Comparison of ENCODE assay signal across 18 cellular contexts in genomic region chrX:11648705-11649519, GRCh38. TPM values are rescaled to one million over a fixed set of nuclear protein-coding genes. Genes with fewer than 3 reads are reported as not detected.
DNase-seq lines count a peak whose midpoint lies in the region; ATAC-seq, FAIRE-seq and TF ChIP-seq lines count a peak whose summit lies in the region.
"Had no signal": no experiment of that assay in that cellular context is flagged by ENCODE, and none has a peak within 500 bp of the region (broad histone marks: within the 10 kb centered on the region; RNA-seq: fewer than 3 reads in every experiment).

No MANE protein-coding gene starts in this region.

- no peak overlapping the region for H3K4me2 ChIP-seq in GM12878 (ENCODE audit: control insufficient read depth, insufficient read depth)
- H3K4me2 ChIP-seq: A549 had no signal

- TF ChIP-seq CTCF in GM12878 (IDR thresholded peaks at IDR 0.05 in 2 of 3, conservative IDR thresholded peaks at IDR 0.05 in 1 of 3; ENCODE audit: control insufficient read depth in 2 of 3, extremely low read depth in 1 of 3, insufficient read depth in 1 of 3, low read depth in 3 of 3, low read length in 3 of 3): no peak

- SMC1A ChIA-PET in GM12878 (lab: Charles Lee; ENCODE audit: uncharacterized antibody, unreplicated experiment): interaction anchor here (0.7 to 2.5 kb wide), 6 partner anchors 12 to 144 kb away, joined by 3 to 10 read pairs (median 4); no protein-coding TSS in a partner anchor

- no peaks in the 10 kb centered on the region for H3K4me1 ChIP-seq in GM12878 (ENCODE audit: control insufficient read depth, insufficient read depth, low read length)
- H3K4me1 ChIP-seq: A549 had no signal

- BruUV-seq in GM12878 (replicated peaks; lab: Mats Ljungman, UMichigan): no TSS peak

- no peaks in the 10 kb centered on the region for H3K9me3 ChIP-seq in GM12878 (replicated peaks; ENCODE audit: control insufficient read depth, insufficient read depth, low read length)
- H3K9me3 ChIP-seq: A549, SJCRH30 had no signal

- no peaks in the 10 kb centered on the region for H3K27me3 ChIP-seq in GM12878 (replicated peaks in 1 of 2; ENCODE audit: control insufficient read depth in 2 of 2, insufficient read depth in 2 of 2, low read length in 1 of 2)
- H3K27me3 ChIP-seq: SJCRH30 had no signal

- 38% methylated on average over 5 of the region's 5 CpGs for WGBS in GM12878 (ENCODE audit: insufficient coverage, insufficient replicate concordance, low lambda C conversion rate, missing lambda C conversion rate)

- no peaks in the 10 kb centered on the region for H3K4me1 Mint-ChIP-seq in immature natural killer cell

- no peaks in the 10 kb centered on the region for H3K36me3 Mint-ChIP-seq in immature natural killer cell

- H3K79me2 ChIP-seq in GM12878 (ENCODE audit: control insufficient read depth, insufficient read depth, low read length): no peaks in the 10 kb centered on the region

- POLR2A ChIA-PET in GM12878 (lab: Charles Lee): interaction anchor here (0.6 kb wide), 1 partner anchor 110 kb away, joined by 4 read pairs; no protein-coding TSS in a partner anchor

- in situ Hi-C loops in GM12878 (cut with MboI): no loop called here

- no peak overlapping the region for H3K4me3 ChIP-seq in GM12878
- H3K4me3 ChIP-seq: A549, K562, SJCRH30 had no signal

- DNase-seq in ELR (ENCODE audit: low read depth) (peak; percentile 30), HT1080 (ENCODE audit: low read depth) (peak; percentile 33), GM12878 (ENCODE audit: low read depth, low spot score) (no peak), kidney tubule cell (ENCODE audit: low spot score) (peak; percentile 49), immature natural killer cell (no peak), amygdala (lab: John Stamatoyannopoulos, UW) (no peak)
- no peak for DNase-seq in activated CD4-positive, alpha-beta T cell treated with anti-CD3 and anti-CD28 coated beads for 4 hours
- DNase-seq: CD4-positive, alpha-beta T cell; HCEC 1CT; MV-4-11; NCI-H1694 treated with DMSO at 0.1 percent for 48 hours; NCI-H510A treated with DMSO at 0.1 percent for 48 hours; NCI-H82; SJCRH30 had no signal

- no peak overlapping the region for H2AFZ ChIP-seq in GM12878 (ENCODE audit: control insufficient read depth, low read depth, low read length)

- RAD21 ChIA-PET in GM12878 (lab: Charles Lee; ENCODE audit: unreplicated experiment): interaction anchor here (1.1 kb wide), 1 partner anchor 12 kb away, joined by 3 read pairs; no protein-coding TSS in a partner anchor

- TF ChIP-seq EP300 in GM12878 (IDR thresholded peaks at IDR 0.05; ENCODE audit: borderline replicate concordance in 1 of 2, control insufficient read depth in 1 of 2, low read depth in 2 of 2, low read length in 2 of 2): no peak

- ATAC-seq in GM12878 (peak; percentile 47), HG03196 (IDR thresholded peaks at IDR 0.05; ENCODE audit: unreplicated experiment) (no peak)
- ATAC-seq: A549, K562 had no signal

- intact Hi-C loops in GM12878 (cut with micrococcal nuclease; ENCODE audit: unreplicated experiment): no loop called here

- no peak for FAIRE-seq in GM12878 (lab: Jason Lieb, UNC)
- FAIRE-seq: A549, K562 had no signal

- TF ChIP-seq RAD21 in GM12878 (IDR thresholded peaks at IDR 0.05; ENCODE audit: insufficient read depth, low read depth, low read length): no peak

- peaks cover 0 to 3% (median 0%) of the 10 kb centered on the region in 6 donors for H3K9me3 Mint-ChIP-seq in immature natural killer cell
- H3K9me3 Mint-ChIP-seq: CD4-positive, alpha-beta T cell had no signal

- H3K27ac Mint-ChIP-seq in immature natural killer cell: no peak overlapping the region
- H3K27ac Mint-ChIP-seq: CD4-positive, alpha-beta T cell had no signal

- H3K27me3 Mint-ChIP-seq in immature natural killer cell (ENCODE audit: low read depth in 3 of 3): peaks cover 3% of the 10 kb centered on the region in 3 donors

- TF ChIP-seq POLR2A in GM12878 (IDR thresholded peaks at IDR 0.05; ENCODE audit: low read depth, low read length): no peak

- H3K4me3 Mint-ChIP-seq in immature natural killer cell: no peak overlapping the region
- H3K4me3 Mint-ChIP-seq: CD4-positive, alpha-beta T cell had no signal

- no peak overlapping the region for H3K27ac ChIP-seq in GM12878 (ENCODE audit: control insufficient read depth, insufficient read depth)
- H3K27ac ChIP-seq: A549, RWPE1, SJCRH30 had no signal

- H3K36me3 ChIP-seq in GM12878 (ENCODE audit: control insufficient read depth in 2 of 2, insufficient read depth in 2 of 2, low read length in 1 of 2): no peaks in the 10 kb centered on the region
- H3K36me3 ChIP-seq: SJCRH30 had no signal

- H4K20me1 ChIP-seq in GM12878 (ENCODE audit: control insufficient read depth, insufficient read depth): no peaks in the 10 kb centered on the region

- CTCF ChIA-PET in GM12878 (lab: Yijun Ruan, JAX): interaction anchor here (0.6 to 1.6 kb wide), 3 partner anchors 9 to 267 kb away, joined by 3 to 4 read pairs (median 4); no protein-coding TSS in a partner anchor

- no peak overlapping the region for H3K9ac ChIP-seq in GM12878 (ENCODE audit: control insufficient read depth, insufficient read depth, low read length)

TF ChIP-seq in GM12878, 131 proteins besides CTCF, POLR2A, EP300 and RAD21 (continues in another document):
- TF ChIP-seq LARP7 (IDR thresholded peaks at IDR 0.05): no peak
- TF ChIP-seq IRF5 (IDR thresholded peaks at IDR 0.05; ENCODE audit: borderline replicate concordance): no peak
- no peak for TF ChIP-seq KAT2A (conservative IDR thresholded peaks at IDR 0.05; ENCODE audit: control insufficient read depth, low read depth, low read length)
- no peak for TF ChIP-seq HCFC1 (IDR thresholded peaks at IDR 0.05; ENCODE audit: low read length)
- no peak for TF ChIP-seq TCF3 (IDR thresholded peaks at IDR 0.05; ENCODE audit: borderline replicate concordance, insufficient read depth, low read depth, low read length)
- no peak for TF ChIP-seq FOXK2 (IDR thresholded peaks at IDR 0.05)
- no peak for TF ChIP-seq ZBED1 (IDR thresholded peaks at IDR 0.05; ENCODE audit: borderline replicate concordance)
- TF ChIP-seq, protein P1, sequence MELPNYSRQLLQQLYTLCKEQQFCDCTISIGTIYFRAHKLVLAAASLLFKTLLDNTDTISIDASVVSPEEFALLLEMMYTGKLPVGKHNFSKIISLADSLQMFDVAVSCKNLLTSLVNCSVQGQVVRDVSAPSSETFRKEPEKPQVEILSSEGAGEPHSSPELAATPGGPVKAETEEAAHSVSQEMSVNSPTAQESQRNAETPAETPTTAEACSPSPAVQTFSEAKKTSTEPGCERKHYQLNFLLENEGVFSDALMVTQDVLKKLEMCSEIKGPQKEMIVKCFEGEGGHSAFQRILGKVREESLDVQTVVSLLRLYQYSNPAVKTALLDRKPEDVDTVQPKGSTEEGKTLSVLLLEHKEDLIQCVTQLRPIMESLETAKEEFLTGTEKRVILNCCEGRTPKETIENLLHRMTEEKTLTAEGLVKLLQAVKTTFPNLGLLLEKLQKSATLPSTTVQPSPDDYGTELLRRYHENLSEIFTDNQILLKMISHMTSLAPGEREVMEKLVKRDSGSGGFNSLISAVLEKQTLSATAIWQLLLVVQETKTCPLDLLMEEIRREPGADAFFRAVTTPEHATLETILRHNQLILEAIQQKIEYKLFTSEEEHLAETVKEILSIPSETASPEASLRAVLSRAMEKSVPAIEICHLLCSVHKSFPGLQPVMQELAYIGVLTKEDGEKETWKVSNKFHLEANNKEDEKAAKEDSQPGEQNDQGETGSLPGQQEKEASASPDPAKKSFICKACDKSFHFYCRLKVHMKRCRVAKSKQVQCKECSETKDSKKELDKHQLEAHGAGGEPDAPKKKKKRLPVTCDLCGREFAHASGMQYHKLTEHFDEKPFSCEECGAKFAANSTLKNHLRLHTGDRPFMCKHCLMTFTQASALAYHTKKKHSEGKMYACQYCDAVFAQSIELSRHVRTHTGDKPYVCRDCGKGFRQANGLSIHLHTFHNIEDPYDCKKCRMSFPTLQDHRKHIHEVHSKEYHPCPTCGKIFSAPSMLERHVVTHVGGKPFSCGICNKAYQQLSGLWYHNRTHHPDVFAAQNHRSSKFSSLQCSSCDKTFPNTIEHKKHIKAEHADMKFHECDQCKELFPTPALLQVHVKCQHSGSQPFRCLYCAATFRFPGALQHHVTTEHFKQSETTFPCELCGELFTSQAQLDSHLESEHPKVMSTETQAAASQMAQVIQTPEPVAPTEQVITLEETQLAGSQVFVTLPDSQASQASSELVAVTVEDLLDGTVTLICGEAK (IDR thresholded peaks at IDR 0.05; ENCODE audit: borderline replicate concordance): no peak

RNA-seq across cellular contexts. Expression of gene ARHGAP6, which starts 16.8 kb away (rescaled TPM):
- 0.43 and 0.70 TPM in 2 replicates for total RNA-seq in HT1080 (2014; rRNA removed; shearing (Covaris generic))
- 0.08 and 0.11 TPM in 2 replicates for polyA plus RNA-seq in HT1080 (2015; cell fraction: cytosol; rRNA removed)
- polyA plus RNA-seq in HT1080 (2015; cell fraction: nucleus; rRNA removed): 0.31 and 0.48 TPM in 2 replicates
- total RNA-seq in GM12878 (2013; cell fraction: nucleolus; rRNA removed): 0.54 and 1.3 TPM in 2 replicates
- total RNA-seq in GM12878 (2014; rRNA removed) (0.71 and 1.2 TPM in 2 replicates), GM12878 (2014; rRNA removed; fragmentation: Illumina TruSeq; extraction: Trizol) (0.85 and 1.0 TPM in 2 replicates), GM12878 (2021) (1.4 and 1.8 TPM in 2 replicates)
- 0.79 TPM for polyA plus RNA-seq in GM12878 (2011; ENCODE audit: low read depth)
- polyA plus RNA-seq in GM12878 (2011; rRNA removed) (0.17 and 0.38 TPM in 2 replicates), GM12878 (2014; fragmentation: Illumina TruSeq; extraction: Trizol) (1.5 and 1.6 TPM in 2 replicates), GM12878 (2014; fragmentation: Nextera tagmentation; extraction: Ambion mirVana) (under 1 TPM; 0.38 to 0.39 TPM), GM12878 (2014; rRNA removed) (0.46 and 1.0 TPM in 2 replicates), GM12878 (2016; fragmentation: Nextera tagmentation; extraction: Ambion mirVana) (under 1 TPM; 0.20 to 0.67 TPM), immature natural killer cell (under 1 TPM in 1 of 3 donors, not detected in 2; 0.11 TPM)
- 0.28 and 0.32 TPM in 2 replicates for polyA plus RNA-seq in GM12878 (2011; cell fraction: cytosol; rRNA removed)
- polyA plus RNA-seq in GM12878 (2011; cell fraction: nucleus; rRNA removed): 0.20 and 0.39 TPM in 2 replicates
- polyA plus RNA-seq in GM12878 (2012): 1.7 and 2.2 TPM in 2 replicates
- 0.57 and 1.5 TPM in 2 replicates for polyA minus RNA-seq in GM12878 (2011; rRNA and poly(A)+ RNA removed)
- not detected in 2 replicates for polyA minus RNA-seq in GM12878 (2011; cell fraction: cytosol; rRNA and poly(A)+ RNA removed)
- 0.60 and 0.86 TPM in 2 replicates for polyA minus RNA-seq in GM12878 (2011; cell fraction: nucleus; rRNA and poly(A)+ RNA removed)
- total RNA-seq: CD4-positive, alpha-beta T cell had no signal

Comparison
In these comparisons a context has a peak if more than half of its experiments do, and no peak if none do; other contexts are left out.
1. DNase-seq: peak in ELR (single experiment), HT1080 (single experiment) and kidney tubule cell (single experiment); none in GM12878 (single experiment), activated CD4-positive, alpha-beta T cell treated with anti-CD3 and anti-CD28 coated beads for 4 hours (0 of 2), immature natural killer cell (0 of 3) and amygdala (0 of 56).